In genomic region chr18:51194604-51195003, GRCh38 we compare ENCODE assay signal across 8 cellular contexts. TPM values are rescaled to one million over a fixed set of nuclear protein-coding genes. Genes with fewer than 3 reads are reported as not detected.
DNase-seq lines count a peak whose midpoint lies in the region; ATAC-seq and TF ChIP-seq lines count a peak whose summit lies in the region.

No MANE protein-coding gene starts in this region.

- H3K9me3 ChIP-seq in iPS-18c (ENCODE audit: control insufficient read depth, insufficient read depth, low read length) (no peaks in the 10 kb centered on the region), thoracic aorta (no peaks in the 10 kb centered on the region)

- no peaks in the 10 kb centered on the region for H3K36me3 ChIP-seq in thoracic aorta

- H3K27me3 Mint-ChIP-seq in activated CD4-positive, alpha-beta T cell treated with anti-CD3 and anti-CD28 coated beads, Interleukin-2, amount 10 ng/mL, durations not matched to agents 7 days and 5 days = no peaks in the 10 kb centered on the region
- no peaks in the 10 kb centered on the region for H3K27me3 Mint-ChIP-seq in activated CD8-positive, alpha-beta T cell treated with anti-CD3 and anti-CD28 coated beads for 36 hours

- peaks cover 33 to 38% of the 10 kb centered on the region in 2 donors for H3K4me1 ChIP-seq in thoracic aorta (ENCODE audit: control insufficient read depth in 1 of 2, low read depth in 2 of 2)

- H3K27me3 ChIP-seq in thoracic aorta (replicated peaks; ENCODE audit: insufficient read depth) = no peaks in the 10 kb centered on the region

- CTCF ChIA-PET in activated CD4-positive, alpha-beta T cell treated with anti-CD3 and anti-CD28 coated beads, Interleukin-2, amount 10 ng/mL, durations not matched to agents 7 days and 5 days (lab: Charles Lee) = interaction anchor here (1.3 to 3.4 kb wide), 2 partner anchors 10 kb away, joined by 3 to 24 read pairs; no protein-coding TSS in a partner anchor
- CTCF ChIA-PET in activated CD8-positive, alpha-beta T cell treated with anti-CD3 and anti-CD28 coated beads for 36 hours (lab: Charles Lee) = interaction anchor here (1.0 to 1.4 kb wide), 5 partner anchors 13 to 58 kb away, joined by 3 to 5 read pairs (median 3); no protein-coding TSS in a partner anchor

- TF ChIP-seq CTCF in activated CD8-positive, alpha-beta T cell treated with anti-CD3 and anti-CD28 coated beads for 36 hours (IDR thresholded peaks at IDR 0.05) = no peak
- no peak for TF ChIP-seq CTCF in thoracic aorta (IDR thresholded peaks at IDR 0.05)

- H3K9me3 Mint-ChIP-seq in activated CD4-positive, alpha-beta T cell treated with anti-CD3 and anti-CD28 coated beads, Interleukin-2, amount 10 ng/mL, durations not matched to agents 7 days and 5 days = no peaks in the 10 kb centered on the region
- no peaks in the 10 kb centered on the region for H3K9me3 Mint-ChIP-seq in activated CD8-positive, alpha-beta T cell treated with anti-CD3 and anti-CD28 coated beads for 36 hours

- peak overlapping the region; percentile 96 for H3K27ac Mint-ChIP-seq in activated CD4-positive, alpha-beta T cell treated with anti-CD3 and anti-CD28 coated beads, Interleukin-2, amount 10 ng/mL, durations not matched to agents 7 days and 5 days
- H3K27ac Mint-ChIP-seq in activated CD8-positive, alpha-beta T cell treated with anti-CD3 and anti-CD28 coated beads for 36 hours = peak overlapping the region; percentile 97

- intact Hi-C loops in activated CD8-positive, alpha-beta T cell treated with anti-CD3 and anti-CD28 coated beads for 36 hours (cut with micrococcal nuclease) = loop anchor here (2.0 kb wide), 1 partner anchor 42 kb away; no protein-coding TSS in a partner anchor

- peak overlapping the region; percentile 90 for H3K4me3 Mint-ChIP-seq in activated CD4-positive, alpha-beta T cell treated with anti-CD3 and anti-CD28 coated beads, Interleukin-2, amount 10 ng/mL, durations not matched to agents 7 days and 5 days
- peak overlapping the region; percentile 78 for H3K4me3 Mint-ChIP-seq in activated CD8-positive, alpha-beta T cell treated with anti-CD3 and anti-CD28 coated beads for 36 hours

- no peak for ATAC-seq in activated CD8-positive, alpha-beta T cell treated with anti-CD3 and anti-CD28 coated beads for 36 hours
- no peak for ATAC-seq in thoracic aorta (ENCODE audit: insufficient number of reproducible peaks, low FRiP score, low read depth)

- POLR2A ChIA-PET in activated CD4-positive, alpha-beta T cell treated with anti-CD3 and anti-CD28 coated beads, Interleukin-2, amount 10 ng/mL, durations not matched to agents 7 days and 5 days (lab: Charles Lee) = interaction anchor here (0.9 kb wide), 1 partner anchor 11 kb away, joined by 3 read pairs; no protein-coding TSS in a partner anchor
- POLR2A ChIA-PET in activated CD8-positive, alpha-beta T cell treated with anti-CD3 and anti-CD28 coated beads for 36 hours (lab: Charles Lee) = interaction anchor here (0.8 to 5.3 kb wide), 7 partner anchors 8 to 41 kb away, joined by 3 to 39 read pairs (median 8); no protein-coding TSS in a partner anchor

- H3K36me3 Mint-ChIP-seq in activated CD4-positive, alpha-beta T cell treated with anti-CD3 and anti-CD28 coated beads, Interleukin-2, amount 10 ng/mL, durations not matched to agents 7 days and 5 days (ENCODE audit: low read depth) = peaks cover 26% of the 10 kb centered on the region
- peaks cover 43% of the 10 kb centered on the region for H3K36me3 Mint-ChIP-seq in activated CD8-positive, alpha-beta T cell treated with anti-CD3 and anti-CD28 coated beads for 36 hours (ENCODE audit: low read depth)

- peak overlapping the region in 1 of 2 donors; percentile 96 for H3K27ac ChIP-seq in thoracic aorta

- no peak for DNase-seq in activated CD4-positive, alpha-beta T cell treated with anti-CD3 and anti-CD28 coated beads, Interleukin-2, amount 10 ng/mL, durations not matched to agents 7 days and 5 days
- no peak for DNase-seq in activated CD4-positive, alpha-beta T cell treated with anti-CD3 and anti-CD28 coated beads for 1 hour
- DNase-seq in activated CD8-positive, alpha-beta T cell treated with anti-CD3 and anti-CD28 coated beads for 36 hours = no peak
- no peak for DNase-seq in thoracic aorta (ENCODE audit: low spot score)
- no peak for DNase-seq in SKM-1 (lab: John Stamatoyannopoulos, UW; ENCODE audit: unreplicated experiment)
- no peak for DNase-seq in dedifferentiated amniotic fluid mesenchymal stem cell (ENCODE audit: extremely low spot score)
- DNase-seq in NCI-H128 (lab: John Stamatoyannopoulos, UW; ENCODE audit: unreplicated experiment) = no peak

- peaks cover 51% of the 10 kb centered on the region for H3K4me1 Mint-ChIP-seq in activated CD4-positive, alpha-beta T cell treated with anti-CD3 and anti-CD28 coated beads, Interleukin-2, amount 10 ng/mL, durations not matched to agents 7 days and 5 days
- H3K4me1 Mint-ChIP-seq in activated CD8-positive, alpha-beta T cell treated with anti-CD3 and anti-CD28 coated beads for 36 hours (ENCODE audit: low read depth) = peaks cover 45% of the 10 kb centered on the region

- H3K4me3 ChIP-seq in iPS-18c (ENCODE audit: insufficient read depth, low read depth, low read length) = peak overlapping the region; percentile 70
- H3K4me3 ChIP-seq in thoracic aorta = peak overlapping the region; percentile 97

RNA-seq across cellular contexts. Expression of gene MEX3C, which starts 2.9 kb away (rescaled TPM):
- total RNA-seq in activated CD4-positive, alpha-beta T cell treated with anti-CD3 and anti-CD28 coated beads, Interleukin-2, amount 10 ng/mL, durations not matched to agents 7 days and 5 days = 10 to 100 TPM; 49.6 to 58.2 TPM
- 10 to 100 TPM; 51.5 to 52.6 TPM for total RNA-seq in activated CD8-positive, alpha-beta T cell treated with anti-CD3 and anti-CD28 coated beads for 36 hours
- 10 to 100 TPM; 19.0 to 36.3 TPM for total RNA-seq in thoracic aorta
